Comparison of ENCODE assay signal across 27 cellular contexts in the genomic region with DNA sequence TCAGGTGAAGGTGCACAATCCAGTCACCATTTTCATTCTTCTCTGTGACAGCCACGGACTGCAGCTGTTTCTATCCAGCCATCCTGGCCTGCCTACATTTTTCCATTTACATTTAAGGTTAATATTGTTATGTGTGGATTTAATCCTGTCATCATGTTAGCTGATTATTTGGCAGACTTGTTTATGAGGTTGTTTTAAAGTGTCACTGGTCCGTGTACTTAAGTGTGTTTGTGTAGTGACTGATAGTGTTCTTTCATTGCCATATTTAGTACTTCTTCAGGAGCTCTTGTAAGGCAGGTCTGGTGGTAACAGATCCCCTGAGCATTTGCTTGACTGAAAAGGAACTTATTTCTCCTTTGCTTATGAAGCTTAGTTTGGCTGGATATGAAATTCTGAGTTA.
"Had no signal": no experiment of that assay in that cellular context is flagged by ENCODE, and none has a peak within 500 bp of the region (broad histone marks: within the 10 kb centered on the region; RNA-seq: fewer than 3 reads in every experiment).

No MANE protein-coding gene starts in this region.

- H3K4me3 ChIP-seq: ascending aorta, cardiac muscle cell had no signal

- H3K27me3 ChIP-seq: ascending aorta, cardiac muscle cell had no signal

- H3K27ac ChIP-seq: ascending aorta, cardiac muscle cell, VCaP had no signal

- H3K9me3 ChIP-seq: ascending aorta had no signal

- DNase-seq: activated B cell treated with CpG ODN at 0.5 μM for 24 hours; activated CD4-positive, alpha-beta memory T cell treated with anti-CD3 and anti-CD28 coated beads, Interleukin-2, amount 10 ng/mL, durations not matched to agents 7 days and 5 days; activated CD4-positive, alpha-beta T cell treated with anti-CD3 and anti-CD28 coated beads for 4 hours; activated CD4-positive, alpha-beta T cell treated with anti-CD3 and anti-CD28 coated beads, Interleukin-2, amount 10 ng/mL, durations not matched to agents 24 days and 14 days; activated CD4-positive, alpha-beta T cell treated with anti-CD3 and anti-CD28 coated beads, Interleukin-2, amount 50 U/mL, for 48 hours; activated CD4-positive, CD25-positive, alpha-beta regulatory T cell treated with anti-CD3 and anti-CD28 coated beads, Interleukin-2, amount 50 U/mL, for 72 hours; activated CD8-positive, alpha-beta memory T cell treated with anti-CD3 and anti-CD28 coated beads for 24 hours; activated CD8-positive, alpha-beta memory T cell treated with anti-CD3 and anti-CD28 coated beads, Interleukin-2, amount 10 ng/mL, durations not matched to agents 7 days and 5 days; activated CD8-positive, alpha-beta memory T cell treated with anti-CD3 and anti-CD28 coated beads, Interleukin-2, amount 50 U/mL, for 48 hours; activated CD8-positive, alpha-beta T cell treated with anti-CD3 and anti-CD28 coated beads, Interleukin-2, amount 10 ng/mL, durations not matched to agents 7 days and 5 days; activated effector memory CD4-positive, alpha-beta T cell treated with Interleukin-2 at 50 U/mL for 16 hours; activated gamma-delta T cell; activated naive CD4-positive, alpha-beta T cell treated with anti-CD3 and anti-CD28 coated beads, Interleukin-2, amount 10 ng/mL, durations not matched to agents 7 days and 5 days; activated naive CD4-positive, alpha-beta T cell treated with Interleukin-2 at 50 U/mL for 16 hours; activated naive CD8-positive, alpha-beta T cell treated with anti-CD3 and anti-CD28 coated beads, Interleukin-2, amount 10 ng/mL, durations not matched to agents 7 days and 5 days; activated naive CD8-positive, alpha-beta T cell treated with anti-CD3 and anti-CD28 coated beads, Interleukin-2, amount 50 U/mL, for 24 hours; activated T-cell treated with anti-CD3 and anti-CD28 coated beads, Interleukin-2, amount 50 U/mL, for 24 hours; activated T-cell treated with anti-CD3 and anti-CD28 coated beads, Interleukin-2, amount 50 U/mL, for 48 hours; amygdala; anterior cingulate cortex; caudate nucleus; cerebellar nuclear complex; T-helper 2 cell; T-helper 9 cell had no signal

- ATAC-seq: activated CD8-positive, alpha-beta memory T cell treated with anti-CD3 and anti-CD28 coated beads, Interleukin-2, amount 10 ng/mL, durations not matched to agents 7 days and 5 days; activated CD8-positive, alpha-beta T cell treated with anti-CD3 and anti-CD28 coated beads, Interleukin-2, amount 10 ng/mL, durations not matched to agents 7 days and 5 days; activated naive CD8-positive, alpha-beta T cell treated with anti-CD3 and anti-CD28 coated beads, Interleukin-2, amount 50 U/mL, for 24 hours had no signal

- H3K36me3 ChIP-seq: ascending aorta, cardiac muscle cell had no signal
